1 cellular context compared by ENCODE assay signal in the genomic region with DNA sequence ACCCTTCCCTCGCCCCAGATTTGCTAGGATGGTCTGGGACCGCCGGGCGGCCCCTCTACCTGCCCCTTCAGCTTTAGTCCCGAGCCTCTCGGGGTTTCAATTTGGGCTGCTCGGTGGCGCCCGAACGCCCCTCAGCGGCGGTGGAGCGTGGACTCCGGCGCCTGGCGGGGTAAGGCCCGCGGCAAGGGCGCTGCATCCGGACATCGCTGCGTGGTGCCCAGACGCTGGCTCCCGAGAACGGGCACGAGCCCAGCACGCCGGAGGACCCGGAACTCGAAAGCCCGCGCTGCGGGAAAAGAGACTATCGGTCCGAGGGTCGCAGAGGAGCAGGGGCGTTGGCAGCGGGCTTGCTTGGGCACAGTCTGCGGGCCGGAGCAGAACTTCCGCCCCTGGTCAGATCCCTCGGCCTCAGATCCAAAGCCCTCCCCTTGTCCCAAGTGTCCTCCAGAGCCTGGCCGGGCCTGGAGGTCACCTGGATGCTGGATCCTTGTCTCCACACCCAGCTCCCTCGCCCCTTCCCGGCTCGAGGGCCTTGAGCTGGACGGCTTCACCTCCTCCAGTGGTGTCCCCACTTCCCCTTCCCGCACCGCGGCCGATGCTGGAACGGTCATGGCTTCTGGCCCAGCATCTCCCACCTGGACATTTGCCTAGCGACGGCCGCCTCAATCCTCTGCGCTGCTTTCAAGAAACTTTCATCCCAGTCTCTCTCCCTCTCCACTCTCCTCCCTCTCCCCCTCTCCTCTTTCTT.
TF ChIP-seq lines count a peak whose summit lies in the region.

No MANE protein-coding gene starts in this region.

TF ChIP-seq in K562, 482 proteins besides CTCF, POLR2A, EP300 and RAD21 (continued from another document):
- TF ChIP-seq, protein P1, sequence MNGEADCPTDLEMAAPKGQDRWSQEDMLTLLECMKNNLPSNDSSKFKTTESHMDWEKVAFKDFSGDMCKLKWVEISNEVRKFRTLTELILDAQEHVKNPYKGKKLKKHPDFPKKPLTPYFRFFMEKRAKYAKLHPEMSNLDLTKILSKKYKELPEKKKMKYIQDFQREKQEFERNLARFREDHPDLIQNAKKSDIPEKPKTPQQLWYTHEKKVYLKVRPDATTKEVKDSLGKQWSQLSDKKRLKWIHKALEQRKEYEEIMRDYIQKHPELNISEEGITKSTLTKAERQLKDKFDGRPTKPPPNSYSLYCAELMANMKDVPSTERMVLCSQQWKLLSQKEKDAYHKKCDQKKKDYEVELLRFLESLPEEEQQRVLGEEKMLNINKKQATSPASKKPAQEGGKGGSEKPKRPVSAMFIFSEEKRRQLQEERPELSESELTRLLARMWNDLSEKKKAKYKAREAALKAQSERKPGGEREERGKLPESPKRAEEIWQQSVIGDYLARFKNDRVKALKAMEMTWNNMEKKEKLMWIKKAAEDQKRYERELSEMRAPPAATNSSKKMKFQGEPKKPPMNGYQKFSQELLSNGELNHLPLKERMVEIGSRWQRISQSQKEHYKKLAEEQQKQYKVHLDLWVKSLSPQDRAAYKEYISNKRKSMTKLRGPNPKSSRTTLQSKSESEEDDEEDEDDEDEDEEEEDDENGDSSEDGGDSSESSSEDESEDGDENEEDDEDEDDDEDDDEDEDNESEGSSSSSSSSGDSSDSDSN (IDR thresholded peaks at IDR 0.05; ENCODE audit: borderline replicate concordance in 1 of 2, low read depth in 2 of 2, low read length in 2 of 2): no peak
- TF ChIP-seq SREBF1 (IDR thresholded peaks at IDR 0.05; ENCODE audit: borderline replicate concordance, low read depth, low read length): no peak
TF ChIP-seq in K562: peak in this region for 2.
